ENCODE assay signal across 10 cellular contexts in genomic region chr5:59760798-59761348, GRCh38.
DNase-seq lines count a peak whose midpoint lies in the region; ATAC-seq and TF ChIP-seq lines count a peak whose summit lies in the region.
"Had no signal": no experiment of that assay in that cellular context is flagged by ENCODE, and none has a peak within 500 bp of the region (broad histone marks: within the 10 kb centered on the region; RNA-seq: fewer than 3 reads in every experiment).

No MANE protein-coding gene starts in this region.

- H3K27me3 ChIP-seq in naive thymus-derived CD4-positive, alpha-beta T cell (ENCODE audit: control insufficient read depth in 2 of 2, insufficient read depth in 2 of 2, low read length in 2 of 2): no peaks in the 10 kb centered on the region
- no peaks in the 10 kb centered on the region for H3K27me3 ChIP-seq in esophagus muscularis mucosa
- H3K27me3 ChIP-seq: Peyer's patch had no signal

- peaks cover 17% of the 10 kb centered on the region for H3K27me3 Mint-ChIP-seq in activated T-cell treated with anti-CD3 and anti-CD28 coated beads, Interleukin-2, amount 50 U/mL, for 72 hours (ENCODE audit: low read depth)
- peaks cover 4 to 9% (median 6%) of the 10 kb centered on the region in 5 donors for H3K27me3 Mint-ChIP-seq in naive thymus-derived CD4-positive, alpha-beta T cell

- H3K9me3 ChIP-seq in naive thymus-derived CD4-positive, alpha-beta T cell (ENCODE audit: control insufficient read depth in 2 of 3, low read length in 3 of 3): no peaks in the 10 kb centered on the region
- no peaks in the 10 kb centered on the region for H3K9me3 ChIP-seq in esophagus muscularis mucosa
- H3K9me3 ChIP-seq: Peyer's patch had no signal

- TF ChIP-seq EP300 in esophagus muscularis mucosa (IDR thresholded peaks at IDR 0.05): no peak

- H3K4me3 Mint-ChIP-seq in activated T-cell treated with anti-CD3 and anti-CD28 coated beads, Interleukin-2, amount 50 U/mL, for 72 hours: peak overlapping the region in 1 of 2 donors; percentile 41
- H3K4me3 Mint-ChIP-seq in naive thymus-derived CD4-positive, alpha-beta T cell: no peak overlapping the region

- ATAC-seq in GM18511 (IDR thresholded peaks at IDR 0.05; ENCODE audit: unreplicated experiment): peak; percentile 43
- peak; percentile 69 for ATAC-seq in HG03097 (IDR thresholded peaks at IDR 0.05; ENCODE audit: low FRiP score, unreplicated experiment)
- peak; percentile 93 to 95 for ATAC-seq in activated T-cell treated with anti-CD3 and anti-CD28 coated beads, Interleukin-2, amount 50 U/mL, for 72 hours (replicated peaks in 1 of 2)
- peak; percentile 71 for ATAC-seq in naive thymus-derived CD4-positive, alpha-beta T cell

- no peak overlapping the region for H3K27ac ChIP-seq in naive thymus-derived CD4-positive, alpha-beta T cell (ENCODE audit: low read depth, low read length)
- no peak overlapping the region for H3K27ac ChIP-seq in esophagus muscularis mucosa (replicated peaks in 1 of 4)
- H3K27ac ChIP-seq: Peyer's patch had no signal

- H3K36me3 Mint-ChIP-seq in activated T-cell treated with anti-CD3 and anti-CD28 coated beads, Interleukin-2, amount 50 U/mL, for 72 hours (ENCODE audit: insufficient read depth in 2 of 2): no peaks in the 10 kb centered on the region
- H3K36me3 Mint-ChIP-seq in naive thymus-derived CD4-positive, alpha-beta T cell: no peaks in the 10 kb centered on the region

- no peaks in the 10 kb centered on the region for H3K9me3 Mint-ChIP-seq in activated T-cell treated with anti-CD3 and anti-CD28 coated beads, Interleukin-2, amount 50 U/mL, for 72 hours
- H3K9me3 Mint-ChIP-seq in naive thymus-derived CD4-positive, alpha-beta T cell: peaks cover 0 to 2% (median 0%) of the 10 kb centered on the region in 11 donors

- peak overlapping the region; percentile 70 for H3K27ac Mint-ChIP-seq in activated T-cell treated with anti-CD3 and anti-CD28 coated beads, Interleukin-2, amount 50 U/mL, for 72 hours
- no peak overlapping the region for H3K27ac Mint-ChIP-seq in naive thymus-derived CD4-positive, alpha-beta T cell

- CTCF ChIA-PET in naive thymus-derived CD4-positive, alpha-beta T cell (lab: Charles Lee): no interaction called here

- TF ChIP-seq POLR2A in esophagus muscularis mucosa (IDR thresholded peaks at IDR 0.05; ENCODE audit: low read depth): no peak

- intact Hi-C loops in naive thymus-derived CD4-positive, alpha-beta T cell (cut with micrococcal nuclease): no loop called here
- intact Hi-C loops in esophagus muscularis mucosa (cut with DNase I): no loop called here

- H3K4me1 Mint-ChIP-seq in activated T-cell treated with anti-CD3 and anti-CD28 coated beads, Interleukin-2, amount 50 U/mL, for 72 hours (ENCODE audit: low read depth): peaks cover 22% of the 10 kb centered on the region
- H3K4me1 Mint-ChIP-seq in naive thymus-derived CD4-positive, alpha-beta T cell: no peaks in the 10 kb centered on the region

- POLR2A ChIA-PET in naive thymus-derived CD4-positive, alpha-beta T cell (lab: Charles Lee): no interaction called here

- H3K36me3 ChIP-seq in naive thymus-derived CD4-positive, alpha-beta T cell (ENCODE audit: control insufficient read depth in 2 of 3, insufficient read depth in 3 of 3, low read length in 3 of 3): no peaks in the 10 kb centered on the region
- no peaks in the 10 kb centered on the region for H3K36me3 ChIP-seq in esophagus muscularis mucosa
- H3K36me3 ChIP-seq: Peyer's patch had no signal

- no peak for TF ChIP-seq CTCF in esophagus muscularis mucosa (IDR thresholded peaks at IDR 0.05)

- DNase-seq in activated T-cell treated with anti-CD3 and anti-CD28 coated beads, Interleukin-2, amount 50 U/mL, for 72 hours: peak; percentile 53 to 62
- no peak for DNase-seq in naive thymus-derived CD4-positive, alpha-beta T cell
- DNase-seq in esophagus muscularis mucosa (ENCODE audit: extremely low spot score): no peak
- DNase-seq in SHP77 treated with DMSO at 0.1 percent for 48 hours (lab: John Stamatoyannopoulos, UW): no peak
- DNase-seq in activated effector memory CD4-positive, alpha-beta T cell treated with Interleukin-2 at 50 U/mL for 16 hours: no peak
- DNase-seq: activated effector memory CD4-positive, alpha-beta T cell treated with anti-CD3 and anti-CD28 coated beads, Interleukin-2, amount 50 U/mL, for 16 hours; hypothalamus had no signal

- H3K4me1 ChIP-seq in naive thymus-derived CD4-positive, alpha-beta T cell (ENCODE audit: control insufficient read depth in 2 of 2, insufficient read depth in 2 of 2, low read length in 2 of 2): no peaks in the 10 kb centered on the region
- H3K4me1 ChIP-seq in esophagus muscularis mucosa: peaks cover 0 to under 1% (median 0%) of the 10 kb centered on the region in 4 donors

- no peak overlapping the region for H3K4me3 ChIP-seq in naive thymus-derived CD4-positive, alpha-beta T cell (ENCODE audit: low read length)
- no peak overlapping the region for H3K4me3 ChIP-seq in esophagus muscularis mucosa
- H3K4me3 ChIP-seq: Peyer's patch had no signal

- 51% methylated on average over 2 of the region's 2 CpGs for WGBS in esophagus muscularis mucosa

Comparison
In these comparisons a context has a peak if more than half of its experiments do, and no peak if none do; other contexts are left out.
1. ATAC-seq: peak in every context shown above with its lines; median percentile 94 in activated T-cell treated with anti-CD3 and anti-CD28 coated beads, Interleukin-2, amount 50 U/mL, for 72 hours; 71 in naive thymus-derived CD4-positive, alpha-beta T cell; 69 in HG03097; 43 in GM18511.
2. DNase-seq: peak in activated T-cell treated with anti-CD3 and anti-CD28 coated beads, Interleukin-2, amount 50 U/mL, for 72 hours (2 of 2); none in naive thymus-derived CD4-positive, alpha-beta T cell (0 of 9), esophagus muscularis mucosa (single experiment), SHP77 treated with DMSO at 0.1 percent for 48 hours (single experiment) and activated effector memory CD4-positive, alpha-beta T cell treated with Interleukin-2 at 50 U/mL for 16 hours (single experiment).